In the genomic region with DNA sequence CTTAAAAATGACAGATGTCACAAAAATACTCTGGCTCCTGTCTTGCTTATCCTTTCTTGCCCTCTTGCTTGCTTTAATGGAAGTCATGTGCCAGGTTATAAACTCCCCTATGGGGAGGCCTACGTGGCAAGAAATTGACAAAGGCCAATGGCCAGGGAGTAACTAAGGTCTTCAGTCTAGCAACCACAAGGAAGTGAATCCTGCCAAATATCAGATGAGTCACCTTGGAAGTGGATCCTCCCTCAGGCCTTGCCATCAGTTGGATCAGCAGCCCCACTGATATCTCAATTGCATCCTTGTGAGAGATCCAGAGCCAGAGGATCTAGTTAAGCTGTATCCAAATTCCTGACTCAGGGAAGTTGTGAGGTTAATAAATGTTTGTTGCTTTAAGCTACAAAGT, we compare ENCODE assay signal across 17 cellular contexts.
DNase-seq lines count a peak whose midpoint lies in the region; ATAC-seq and TF ChIP-seq lines count a peak whose summit lies in the region.
"Had no signal": no experiment of that assay in that cellular context is flagged by ENCODE, and none has a peak within 500 bp of the region (broad histone marks: within the 10 kb centered on the region; RNA-seq: fewer than 3 reads in every experiment).

No MANE protein-coding gene starts in this region.

- H2AFZ ChIP-seq in ACC112 (ENCODE audit: low read length, unreplicated experiment) = peak overlapping the region; percentile 30

- H3K9ac ChIP-seq in adipocyte (ENCODE audit: low read length) = no peak overlapping the region

- no peaks in the 10 kb centered on the region for H3K79me2 ChIP-seq in ACC112 (ENCODE audit: control insufficient read depth, insufficient read depth, low read length, unreplicated experiment)

- H3K27me3 ChIP-seq in ACC112 (ENCODE audit: insufficient read depth, low read length) (no peaks in the 10 kb centered on the region), adipocyte (replicated peaks; ENCODE audit: control insufficient read depth, insufficient read depth, low read length) (no peaks in the 10 kb centered on the region), stomach (no peaks in the 10 kb centered on the region), WERI-Rb-1 (ENCODE audit: insufficient read depth, low read depth, severe bottlenecking) (no peaks in the 10 kb centered on the region)
- H3K27me3 ChIP-seq: Peyer's patch had no signal

- WGBS in stomach, 5 donors = 70 to 85% (median 83%) methylated on average over 1 of the region's 1 CpG

- DNase-seq in HFF-Myc (ENCODE audit: extremely low read depth, low read depth) (peak; percentile 70), adipocyte (ENCODE audit: low read depth) (peak; percentile 27), fibroblast of the conjunctiva (ENCODE audit: low read depth) (peak; percentile 82), stomach (no peak), HUDEP-2 (lab: John Stamatoyannopoulos, UW; ENCODE audit: unreplicated experiment in 76 of 76) (no peak), WERI-Rb-1 (no peak), left cardiac atrium (no peak)
- DNase-seq: activated CD8-positive, alpha-beta T cell treated with anti-CD3 and anti-CD28 coated beads for 36 hours; activated effector memory CD4-positive, alpha-beta T cell treated with anti-CD3 and anti-CD28 coated beads, Interleukin-2, amount 50 U/mL, for 16 hours; AML-193; GOT3; NCI-H1105; Peyer's patch; psoas muscle; stimulated activated CD4-positive, alpha-beta T cell treated with anti-CD3 and anti-CD28 coated beads, Interleukin-1b, Interleukin-23, amount 100 ng/mL, for 48 hours; T-helper 9 cell had no signal

- TF ChIP-seq CTCF in HFF-Myc (IDR thresholded peaks at IDR 0.05; ENCODE audit: low read depth, low read length, missing control alignments) (no peak), stomach (IDR thresholded peaks at IDR 0.05) (no peak), WERI-Rb-1 (IDR thresholded peaks at IDR 0.05; ENCODE audit: low read depth, low read length) (no peak)

- no peak for ATAC-seq in left cardiac atrium
- ATAC-seq: activated CD8-positive, alpha-beta T cell treated with anti-CD3 and anti-CD28 coated beads for 36 hours; psoas muscle had no signal

- intact Hi-C loops in stomach (cut with DNase I; ENCODE audit: low total_unique reads) (no loop called here), left cardiac atrium (cut with DNase I) (no loop called here)

- TF ChIP-seq EP300 in stomach (IDR thresholded peaks at IDR 0.05) = no peak

- no peak for TF ChIP-seq POLR2A in stomach (IDR thresholded peaks at IDR 0.05)

- no peaks in the 10 kb centered on the region for H3K36me3 ChIP-seq in ACC112 (ENCODE audit: insufficient read depth, low read length)
- no peaks in the 10 kb centered on the region for H3K36me3 ChIP-seq in adipocyte (ENCODE audit: control insufficient read depth, insufficient read depth, low read length, severe bottlenecking)
- H3K36me3 ChIP-seq in stomach = no peaks in the 10 kb centered on the region
- H3K36me3 ChIP-seq in WERI-Rb-1 = no peaks in the 10 kb centered on the region
- H3K36me3 ChIP-seq: Peyer's patch had no signal

- H3K9me3 ChIP-seq in adipocyte (ENCODE audit: control insufficient read depth, low read length) = peaks cover 6% of the 10 kb centered on the region
- H3K9me3 ChIP-seq in stomach = no peaks in the 10 kb centered on the region
- no peaks in the 10 kb centered on the region for H3K9me3 ChIP-seq in WERI-Rb-1 (ENCODE audit: severe bottlenecking)
- H3K9me3 ChIP-seq: Peyer's patch, psoas muscle had no signal

- no peak overlapping the region for H3K4me3 ChIP-seq in ACC112 (ENCODE audit: low read depth, low read length)
- no peak overlapping the region for H3K4me3 ChIP-seq in HFF-Myc (replicated peaks; ENCODE audit: low read depth, low read length)
- no peak overlapping the region for H3K4me3 ChIP-seq in adipocyte (ENCODE audit: low read length)
- no peak overlapping the region for H3K4me3 ChIP-seq in stomach
- H3K4me3 ChIP-seq in WERI-Rb-1 (ENCODE audit: low read depth, low read length) = no peak overlapping the region
- H3K4me3 ChIP-seq: Peyer's patch, psoas muscle had no signal

- H3K27ac ChIP-seq in ACC112 (ENCODE audit: low read depth, low read length) (peak overlapping the region; percentile 50), stomach (no peak overlapping the region), WERI-Rb-1 (no peak overlapping the region)
- H3K27ac ChIP-seq: Peyer's patch, psoas muscle had no signal

- H3K4me1 ChIP-seq in ACC112 (ENCODE audit: control insufficient read depth, insufficient read depth, low read length, unreplicated experiment) (peaks cover 23% of the 10 kb centered on the region), adipocyte (ENCODE audit: control insufficient read depth, insufficient read depth, low read length) (peaks cover 14% of the 10 kb centered on the region), stomach (no peaks in the 10 kb centered on the region)
- H3K4me1 ChIP-seq: Peyer's patch, psoas muscle had no signal

Comparison
In these comparisons a context has a peak if more than half of its experiments do, and no peak if none do; other contexts are left out.
1. DNase-seq: peak in HFF-Myc (single experiment), adipocyte (single experiment) and fibroblast of the conjunctiva (single experiment); none in stomach (single experiment), HUDEP-2 (0 of 76), WERI-Rb-1 (single experiment) and left cardiac atrium (single experiment).